ENCODE assay signal across 28 cellular contexts in genomic region chr17:3904486-3904885, GRCh38. TPM values are rescaled to one million over a fixed set of nuclear protein-coding genes. Genes with fewer than 3 reads are reported as not detected.
DNase-seq lines count a peak whose midpoint lies in the region; ATAC-seq, FAIRE-seq and TF ChIP-seq lines count a peak whose summit lies in the region.
"Had no signal": no experiment of that assay in that cellular context is flagged by ENCODE, and none has a peak within 500 bp of the region (broad histone marks: within the 10 kb centered on the region; RNA-seq: fewer than 3 reads in every experiment).

No MANE protein-coding gene starts in this region.

- no peaks in the 10 kb centered on the region for H3K36me3 Mint-ChIP-seq in H9 (ENCODE audit: insufficient read depth in 1 of 3, low read depth in 3 of 3)
- H3K36me3 Mint-ChIP-seq: naive thymus-derived CD8-positive, alpha-beta T cell had no signal

- H3F3A ChIP-seq in MM.1S (ENCODE audit: insufficient read depth, low read length) = no peaks in the 10 kb centered on the region

- H2BK12ac ChIP-seq in H9 (ENCODE audit: insufficient read length, low read depth, low read length) = no peak overlapping the region

- no peak for TF ChIP-seq POLR2A in GM12878 (IDR thresholded peaks at IDR 0.05; ENCODE audit: low read depth, low read length)

- no peak overlapping the region for H2BK120ac ChIP-seq in H9 (ENCODE audit: low read depth, low read length, poor library complexity, severe bottlenecking)

- in situ Hi-C loops in GM12878 (cut with MboI) = no loop called here

- RAD21 ChIA-PET in GM12878 (lab: Charles Lee; ENCODE audit: unreplicated experiment) = interaction anchor here (1.3 to 2.2 kb wide), 3 partner anchors 10 to 166 kb away, joined by 5 to 6 read pairs (median 5); no protein-coding TSS in a partner anchor

- no peak for TF ChIP-seq CTCF in DND-41 (IDR thresholded peaks at IDR 0.05; ENCODE audit: borderline replicate concordance, extremely low read depth, low read length, poor library complexity, severe bottlenecking)
- no peak for TF ChIP-seq CTCF in H9 (conservative IDR thresholded peaks at IDR 0.05)
- no peak for TF ChIP-seq CTCF in GM12878 (IDR thresholded peaks at IDR 0.05 in 2 of 3, conservative IDR thresholded peaks at IDR 0.05 in 1 of 3; ENCODE audit: control insufficient read depth in 2 of 3, extremely low read depth in 1 of 3, insufficient read depth in 1 of 3, low read depth in 3 of 3, low read length in 3 of 3)
- no peak for TF ChIP-seq CTCF in MM.1S (IDR thresholded peaks at IDR 0.05; ENCODE audit: low read length)

- no peak overlapping the region for H4K5ac ChIP-seq in H9 (ENCODE audit: insufficient read length, low read depth, low read length)

- BruUV-seq in GM12878 (replicated peaks; lab: Mats Ljungman, UMichigan) = no TSS peak

- no peak overlapping the region for H3K56ac ChIP-seq in H9 (ENCODE audit: insufficient read length, low read depth, low read length)

- POLR2A ChIA-PET in GM12878 (lab: Charles Lee) = interaction anchor here (1.0 to 1.9 kb wide), 2 partner anchors 9 to 11 kb away, joined by 3 to 5 read pairs; no protein-coding TSS in a partner anchor

- peaks cover 15 to 18% of the 10 kb centered on the region in 2 experiments for H3K4me1 Mint-ChIP-seq in H9

- H4K91ac ChIP-seq in H9 (ENCODE audit: insufficient read length, low read depth, low read length) = no peak overlapping the region

- H3K9me3 ChIP-seq in DND-41 (ENCODE audit: insufficient read depth, low read length, severe bottlenecking) (no peaks in the 10 kb centered on the region), H9 (ENCODE audit: control insufficient read depth, low read depth, low read length) (no peaks in the 10 kb centered on the region), GM12878 (replicated peaks; ENCODE audit: control insufficient read depth, insufficient read depth, low read length) (no peaks in the 10 kb centered on the region), MM.1S (replicated peaks; ENCODE audit: insufficient read depth, low read length) (no peaks in the 10 kb centered on the region)
- H3K9me3 ChIP-seq: left lung, spleen had no signal

- no peaks in the 10 kb centered on the region for H3K9me3 Mint-ChIP-seq in H9
- H3K9me3 Mint-ChIP-seq: naive thymus-derived CD8-positive, alpha-beta T cell had no signal

- no peak for DNase-seq in DND-41
- no peak for DNase-seq in H9
- no peak for DNase-seq in GM12878 (ENCODE audit: low read depth, low spot score)
- peak; percentile 16 for DNase-seq in midbrain (lab: John Stamatoyannopoulos, UW)
- no peak for DNase-seq in NCI-H2029 treated with DMSO at 0.1 percent for 48 hours (lab: John Stamatoyannopoulos, UW)
- DNase-seq in MM.1S = no peak
- DNase-seq: activated CD4-positive, alpha-beta T cell treated with anti-CD3 and anti-CD28 coated beads for 1 hour; activated CD8-positive, alpha-beta T cell treated with anti-CD3 and anti-CD28 coated beads, Interleukin-2, amount 10 ng/mL, durations not matched to agents 7 days and 5 days; activated gamma-delta T cell; brain microvascular endothelial cell; Calu3; effector CD8-positive, alpha-beta T cell; foreskin keratinocyte; left lung; NCI-H1105 treated with DMSO at 0.1 percent for 48 hours; NCI-H2081 treated with DMSO at 0.1 percent for 48 hours; NCI-H446 treated with DMSO at 0.1 percent for 48 hours; PC-9; SIG-M5; spleen; stimulated activated CD4-positive, alpha-beta T cell treated with anti-CD3 and anti-CD28 coated beads, Interleukin-2, amount 100 ng/mL, for 48 hours; stimulated activated naive CD4-positive, alpha-beta T cell treated with Interleukin-2 at 50 U/mL for 16 hours had no signal

- H4K8ac ChIP-seq in H9 (replicated peaks; ENCODE audit: insufficient read length, low read depth, low read length) = no peak overlapping the region

- CTCF ChIA-PET in GM12878 (lab: Yijun Ruan, JAX) = interaction anchor here (0.7 to 1.9 kb wide), 6 partner anchors 10 to 167 kb away, joined by 3 to 7 read pairs (median 4); partner anchors contain the start of gene P2RX1

- no peak overlapping the region for H3T11ph ChIP-seq in H9 (ENCODE audit: low read length)

- H3K4me1 ChIP-seq in DND-41 (ENCODE audit: insufficient read depth, low read length) = peaks cover 12% of the 10 kb centered on the region; the same call in 1 of the 2 replicates
- H3K4me1 ChIP-seq in H9 (ENCODE audit: insufficient read depth, low read length) = no peaks in the 10 kb centered on the region; the same call in 1 of the 2 replicates
- H3K4me1 ChIP-seq in GM12878 (ENCODE audit: control insufficient read depth, insufficient read depth, low read length) = peaks cover 5% of the 10 kb centered on the region
- H3K4me1 ChIP-seq in MM.1S (ENCODE audit: low read length) = no peaks in the 10 kb centered on the region
- H3K4me1 ChIP-seq: foreskin keratinocyte, left lung had no signal

- H3K27me3 ChIP-seq in DND-41 (ENCODE audit: insufficient read depth, low read length, poor library complexity) = no peaks in the 10 kb centered on the region
- no peaks in the 10 kb centered on the region for H3K27me3 ChIP-seq in H9 (ENCODE audit: insufficient read depth, low read length)
- no peaks in the 10 kb centered on the region; a peak in 1 of 4 replicates for H3K27me3 ChIP-seq in GM12878 (replicated peaks in 1 of 2; ENCODE audit: control insufficient read depth in 2 of 2, insufficient read depth in 2 of 2, low read length in 1 of 2)
- no peaks in the 10 kb centered on the region for H3K27me3 ChIP-seq in MM.1S (replicated peaks; ENCODE audit: insufficient read depth, low read length)
- H3K27me3 ChIP-seq: brain microvascular endothelial cell, foreskin keratinocyte, left lung, spleen had no signal

- no peaks in the 10 kb centered on the region for H3K23me2 ChIP-seq in H9 (ENCODE audit: insufficient read length, low read depth, low read length, poor library complexity, severe bottlenecking)

- H2AFZ ChIP-seq in DND-41 (ENCODE audit: low read depth, low read length) (no peak overlapping the region), H9 (ENCODE audit: low read length) (no peak overlapping the region), GM12878 (ENCODE audit: control insufficient read depth, low read depth, low read length) (no peak overlapping the region), MM.1S (ENCODE audit: low read length) (no peak overlapping the region)
- H2AFZ ChIP-seq: PC-9 had no signal

- no peak overlapping the region for H3K4me3 Mint-ChIP-seq in H9
- H3K4me3 Mint-ChIP-seq: activated CD8-positive, alpha-beta T cell treated with anti-CD3 and anti-CD28 coated beads, Interleukin-2, amount 10 ng/mL, durations not matched to agents 7 days and 5 days; CD14-positive monocyte had no signal

- WGBS in H9 (ENCODE audit: extremely low coverage, insufficient read length, low lambda C conversion rate) = no CpG with 5 or more reads among the region's 14 CpGs
- WGBS in GM12878 (ENCODE audit: insufficient coverage, insufficient replicate concordance, low lambda C conversion rate, missing lambda C conversion rate) = 14% methylated on average over 14 of the region's 14 CpGs

- H2BK15ac ChIP-seq in H9 (ENCODE audit: low read depth, low read length) = no peak overlapping the region

- no peaks in the 10 kb centered on the region for H3K79me1 ChIP-seq in H9 (ENCODE audit: insufficient read depth, low read depth, low read length, poor library complexity, severe bottlenecking)

- H3K23ac ChIP-seq in H9 (ENCODE audit: insufficient read length, low read depth, low read length) = no peak overlapping the region

- H3K14ac ChIP-seq in H9 (ENCODE audit: insufficient read depth, low read length) = peak overlapping the region; percentile 57; the same call in 1 of the 2 replicates

- H2BK5ac ChIP-seq in H9 (ENCODE audit: insufficient read length, low read length) = no peak overlapping the region

- intact Hi-C loops in GM12878 (cut with micrococcal nuclease; ENCODE audit: unreplicated experiment) = no loop called here

- H3K9ac ChIP-seq in DND-41 (ENCODE audit: low read depth, low read length) (no peak overlapping the region), H9 (ENCODE audit: extremely low read depth, insufficient read length, low read length) (no peak overlapping the region), GM12878 (ENCODE audit: control insufficient read depth, insufficient read depth, low read length) (no peak overlapping the region), MM.1S (ENCODE audit: low read length) (no peak overlapping the region)

- FAIRE-seq in GM12878 (lab: Jason Lieb, UNC) = no peak
- FAIRE-seq: colon had no signal

- no peak overlapping the region for H3K18ac ChIP-seq in H9 (ENCODE audit: insufficient read length, low read depth, low read length)

- SMC1A ChIA-PET in GM12878 (lab: Charles Lee; ENCODE audit: uncharacterized antibody, unreplicated experiment) = interaction anchor here (1.2 to 1.9 kb wide), 3 partner anchors 10 to 59 kb away, joined by 4 to 7 read pairs (median 4); partner anchors contain the start of gene NCBP3

- TF ChIP-seq EP300 in GM12878 (IDR thresholded peaks at IDR 0.05; ENCODE audit: borderline replicate concordance in 1 of 2, control insufficient read depth in 1 of 2, low read depth in 2 of 2, low read length in 2 of 2) = 0 out of 4 replicates have a peak, but pooled peaks of 1 of the 2 experiments have one; percentile 28

- H3K27ac ChIP-seq in DND-41 (ENCODE audit: low read length) = no peak overlapping the region; the same call in 1 of the 2 replicates
- H3K27ac ChIP-seq in H9 (ENCODE audit: insufficient read length, low read depth, low read length) = no peak overlapping the region
- no peak overlapping the region for H3K27ac ChIP-seq in GM12878 (ENCODE audit: control insufficient read depth, insufficient read depth)
- no peak overlapping the region for H3K27ac ChIP-seq in MM.1S (ENCODE audit: low read length)
- H3K27ac ChIP-seq: brain microvascular endothelial cell, foreskin keratinocyte, left lung, PC-9 had no signal

- H2BK20ac ChIP-seq in H9 (ENCODE audit: low read depth, low read length, poor library complexity, severe bottlenecking) = no peak overlapping the region

- H3K79me2 ChIP-seq in DND-41 (ENCODE audit: insufficient read depth, low read length) = no peaks in the 10 kb centered on the region
- H3K79me2 ChIP-seq in H9 (ENCODE audit: insufficient read depth, low read length) = no peaks in the 10 kb centered on the region
- H3K79me2 ChIP-seq in GM12878 (ENCODE audit: control insufficient read depth, insufficient read depth, low read length) = no peaks in the 10 kb centered on the region
- H3K79me2 ChIP-seq in MM.1S (ENCODE audit: low read length) = peaks cover 3% of the 10 kb centered on the region; the same call in 1 of the 2 replicates

- H4K20me1 ChIP-seq in DND-41 (ENCODE audit: insufficient read depth, low read length) (no peaks in the 10 kb centered on the region), H9 (ENCODE audit: control insufficient read depth, insufficient read depth, insufficient read length) (no peaks in the 10 kb centered on the region), GM12878 (ENCODE audit: control insufficient read depth, insufficient read depth) (no peaks in the 10 kb centered on the region), MM.1S (ENCODE audit: insufficient read depth, low read length) (no peaks in the 10 kb centered on the region)

- no peaks in the 10 kb centered on the region for H3K9me2 ChIP-seq in MM.1S (replicated peaks; ENCODE audit: insufficient read depth, low read length)

- no peak overlapping the region for H3K4ac ChIP-seq in H9 (ENCODE audit: low read depth, low read length)

- H3K4me2 ChIP-seq in DND-41 (ENCODE audit: insufficient read depth, low read length) = no peak overlapping the region
- no peak overlapping the region for H3K4me2 ChIP-seq in H9 (ENCODE audit: insufficient read depth, insufficient read length, low read length)
- no peak overlapping the region for H3K4me2 ChIP-seq in GM12878 (ENCODE audit: control insufficient read depth, insufficient read depth)
- H3K4me2 ChIP-seq in MM.1S (ENCODE audit: low read depth, low read length) = no peak overlapping the region
- H3K4me2 ChIP-seq: PC-9 had no signal

- H2AK5ac ChIP-seq in H9 (ENCODE audit: insufficient read length, low read length) = no peak overlapping the region

- H3K27ac Mint-ChIP-seq in H9 = no peak overlapping the region
- H3K27ac Mint-ChIP-seq: activated CD8-positive, alpha-beta T cell treated with anti-CD3 and anti-CD28 coated beads, Interleukin-2, amount 10 ng/mL, durations not matched to agents 7 days and 5 days had no signal

- TF ChIP-seq RAD21 in GM12878 (IDR thresholded peaks at IDR 0.05; ENCODE audit: insufficient read depth, low read depth, low read length) = no peak

- H3K4me3 ChIP-seq in DND-41 (ENCODE audit: low read depth in 1 of 2, low read length in 2 of 2) (no peak overlapping the region), GM12878 (no peak overlapping the region), MM.1S (ENCODE audit: low read length) (no peak overlapping the region)
- H3K4me3 ChIP-seq: left lung, PC-9 had no signal

- ATAC-seq in DND-41 (ENCODE audit: insufficient read depth, low read depth) = peak; percentile 49
- peak; percentile 62 for ATAC-seq in GM12878
- no peak for ATAC-seq in GM18498 (IDR thresholded peaks at IDR 0.05; ENCODE audit: unreplicated experiment)
- ATAC-seq in HG03520 (IDR thresholded peaks at IDR 0.05; ENCODE audit: unreplicated experiment) = no peak
- ATAC-seq: activated CD8-positive, alpha-beta T cell treated with anti-CD3 and anti-CD28 coated beads, Interleukin-2, amount 10 ng/mL, durations not matched to agents 7 days and 5 days; foreskin keratinocyte; left lung had no signal

- H3K36me3 ChIP-seq in DND-41 (ENCODE audit: insufficient read depth, low read length) (no peaks in the 10 kb centered on the region), GM12878 (ENCODE audit: control insufficient read depth in 2 of 2, insufficient read depth in 2 of 2, low read length in 1 of 2) (no peaks in the 10 kb centered on the region), MM.1S (replicated peaks; ENCODE audit: insufficient read depth, low read length) (no peaks in the 10 kb centered on the region)
- H3K36me3 ChIP-seq: brain microvascular endothelial cell, left lung had no signal

- H3K27me3 Mint-ChIP-seq in H9 (ENCODE audit: low read depth) = peaks cover 2% of the 10 kb centered on the region; the same call in 1 of the 2 replicates
- H3K27me3 Mint-ChIP-seq: naive thymus-derived CD8-positive, alpha-beta T cell had no signal

RNA-seq across cellular contexts. Expression of gene CAMKK1, which starts 11.6 kb away (rescaled TPM):
- 6.4 and 6.7 TPM in 2 replicates for total RNA-seq in H9 (2021)
- total RNA-seq in GM12878 (2013; cell fraction: nucleolus; rRNA removed) = 8.9 and 10.3 TPM in 2 replicates
- total RNA-seq in GM12878 (2014; rRNA removed) = 0.27 and 0.62 TPM in 2 replicates
- total RNA-seq in GM12878 (2014; rRNA removed; fragmentation: Illumina TruSeq; extraction: Trizol) = 0.23 and 0.27 TPM in 2 replicates
- 0.49 and 0.58 TPM in 2 replicates for total RNA-seq in GM12878 (2021)
- polyA plus RNA-seq in GM12878 (2011; ENCODE audit: low read depth) = 0.87 TPM
- polyA plus RNA-seq in GM12878 (2011; rRNA removed) = 0.76 and 0.84 TPM in 2 replicates
- polyA plus RNA-seq in GM12878 (2011; cell fraction: cytosol; rRNA removed) = 1.3 and 1.4 TPM in 2 replicates
- polyA plus RNA-seq in GM12878 (2011; cell fraction: nucleus; rRNA removed) = 3.5 and 4.7 TPM in 2 replicates
- 1.7 and 2.0 TPM in 2 replicates for polyA plus RNA-seq in GM12878 (2012)
- 0.17 and 0.34 TPM in 2 replicates for polyA plus RNA-seq in GM12878 (2014; fragmentation: Illumina TruSeq; extraction: Trizol)
- under 1 TPM; 0.06 to 0.09 TPM for polyA plus RNA-seq in GM12878 (2014; fragmentation: Nextera tagmentation; extraction: Ambion mirVana)
- 0.36 and 0.41 TPM in 2 replicates for polyA plus RNA-seq in GM12878 (2014; rRNA removed)
- polyA plus RNA-seq in GM12878 (2016; fragmentation: Nextera tagmentation; extraction: Ambion mirVana) = under 1 TPM; 0.12 to 0.63 TPM
- 0.80 and 2.4 TPM in 2 replicates for polyA minus RNA-seq in GM12878 (2011; rRNA and poly(A)+ RNA removed)
- polyA minus RNA-seq in GM12878 (2011; cell fraction: cytosol; rRNA and poly(A)+ RNA removed) = 0.40 and 0.94 TPM in 2 replicates
- 0.73 and 1.4 TPM in 2 replicates for polyA minus RNA-seq in GM12878 (2011; cell fraction: nucleus; rRNA and poly(A)+ RNA removed)

RNA-seq across cellular contexts. Expression of gene P2RX1, which starts 11.8 kb away (rescaled TPM):
- total RNA-seq in H9 (2021) (0.09 TPM in 1 of 2 replicates, not detected in the other), GM12878 (2014; rRNA removed) (5.5 and 5.9 TPM in 2 replicates), GM12878 (2014; rRNA removed; fragmentation: Illumina TruSeq; extraction: Trizol) (2.7 and 3.1 TPM in 2 replicates), GM12878 (2021) (5.0 and 5.1 TPM in 2 replicates)
- total RNA-seq in GM12878 (2013; cell fraction: nucleolus; rRNA removed) = 6.9 and 8.0 TPM in 2 replicates
- polyA plus RNA-seq in GM12878 (2011; ENCODE audit: low read depth) = 1.5 TPM
- polyA plus RNA-seq in GM12878 (2011; rRNA removed) (0.12 and 0.19 TPM in 2 replicates), GM12878 (2014; fragmentation: Illumina TruSeq; extraction: Trizol) (2.4 and 3.2 TPM in 2 replicates), GM12878 (2014; fragmentation: Nextera tagmentation; extraction: Ambion mirVana) (under 1 TPM; 0.16 to 0.22 TPM), GM12878 (2014; rRNA removed) (5.6 and 6.2 TPM in 2 replicates), GM12878 (2016; fragmentation: Nextera tagmentation; extraction: Ambion mirVana) (1 to 10 TPM; 3.6 to 4.3 TPM)
- 0.10 and 0.25 TPM in 2 replicates for polyA plus RNA-seq in GM12878 (2011; cell fraction: cytosol; rRNA removed)
- polyA plus RNA-seq in GM12878 (2011; cell fraction: nucleus; rRNA removed) = 0.80 and 1.5 TPM in 2 replicates
- polyA plus RNA-seq in GM12878 (2012) = 3.1 and 4.9 TPM in 2 replicates
- polyA minus RNA-seq in GM12878 (2011; rRNA and poly(A)+ RNA removed) = 0.22 TPM in 1 of 2 replicates, not detected in the other
- polyA minus RNA-seq in GM12878 (2011; cell fraction: cytosol; rRNA and poly(A)+ RNA removed) = not detected in 2 replicates
- 0.29 and 0.36 TPM in 2 replicates for polyA minus RNA-seq in GM12878 (2011; cell fraction: nucleus; rRNA and poly(A)+ RNA removed)
- total RNA-seq: Calu3, foreskin keratinocyte, osteoblast, PC-9 had no signal
- polyA plus RNA-seq: foreskin keratinocyte; naive thymus-derived CD8-positive, alpha-beta T cell had no signal

RNA-seq across cellular contexts. Expression of gene NCBP3, which starts 58.4 kb away (rescaled TPM):
- total RNA-seq in H9 (2021) = 43.0 and 45.7 TPM in 2 replicates
- 71.8 and 76.9 TPM in 2 replicates for total RNA-seq in GM12878 (2013; cell fraction: nucleolus; rRNA removed)
- 17.9 and 18.0 TPM in 2 replicates for total RNA-seq in GM12878 (2014; rRNA removed)
- 20.1 and 23.3 TPM in 2 replicates for total RNA-seq in GM12878 (2014; rRNA removed; fragmentation: Illumina TruSeq; extraction: Trizol)
- 22.3 and 27.2 TPM in 2 replicates for total RNA-seq in GM12878 (2021)
- 6.9 TPM for polyA plus RNA-seq in GM12878 (2011; ENCODE audit: low read depth)
- polyA plus RNA-seq in GM12878 (2011; rRNA removed) = 28.4 and 37.8 TPM in 2 replicates
- polyA plus RNA-seq in GM12878 (2011; cell fraction: cytosol; rRNA removed) = 11.4 and 18.0 TPM in 2 replicates
- 33.1 and 37.2 TPM in 2 replicates for polyA plus RNA-seq in GM12878 (2011; cell fraction: nucleus; rRNA removed)
- 16.7 and 18.0 TPM in 2 replicates for polyA plus RNA-seq in GM12878 (2012)
- 23.8 and 32.0 TPM in 2 replicates for polyA plus RNA-seq in GM12878 (2014; fragmentation: Illumina TruSeq; extraction: Trizol)
- polyA plus RNA-seq in GM12878 (2014; fragmentation: Nextera tagmentation; extraction: Ambion mirVana) = 1 to 10 TPM; 5.2 to 8.4 TPM
- 22.2 and 24.0 TPM in 2 replicates for polyA plus RNA-seq in GM12878 (2014; rRNA removed)
- 10 to 100 TPM; 20.0 to 23.0 TPM for polyA plus RNA-seq in GM12878 (2016; fragmentation: Nextera tagmentation; extraction: Ambion mirVana)
- polyA minus RNA-seq in GM12878 (2011; rRNA and poly(A)+ RNA removed) = 9.9 and 16.9 TPM in 2 replicates
- polyA minus RNA-seq in GM12878 (2011; cell fraction: cytosol; rRNA and poly(A)+ RNA removed) = 5.8 and 6.5 TPM in 2 replicates
- polyA minus RNA-seq in GM12878 (2011; cell fraction: nucleus; rRNA and poly(A)+ RNA removed) = 7.5 and 16.6 TPM in 2 replicates

RNA-seq across cellular contexts. Expression of gene ATP2A3, which starts 59.8 kb away (rescaled TPM):
- total RNA-seq in H9 (2021) (13.3 and 14.6 TPM in 2 replicates), GM12878 (2014; rRNA removed) (42.3 and 48.7 TPM in 2 replicates), GM12878 (2014; rRNA removed; fragmentation: Illumina TruSeq; extraction: Trizol) (15.7 and 20.1 TPM in 2 replicates), GM12878 (2021) (91.7 and 99.2 TPM in 2 replicates)
- 101 and 113 TPM in 2 replicates for total RNA-seq in GM12878 (2013; cell fraction: nucleolus; rRNA removed)
- polyA plus RNA-seq in GM12878 (2011; ENCODE audit: low read depth) = 24.6 TPM
- polyA plus RNA-seq in GM12878 (2011; rRNA removed) (11.9 and 27.0 TPM in 2 replicates), GM12878 (2014; fragmentation: Illumina TruSeq; extraction: Trizol) (11.6 and 26.5 TPM in 2 replicates), GM12878 (2014; fragmentation: Nextera tagmentation; extraction: Ambion mirVana) (1 to 10 TPM; 1.0 to 3.0 TPM), GM12878 (2014; rRNA removed) (66.4 and 78.9 TPM in 2 replicates), GM12878 (2016; fragmentation: Nextera tagmentation; extraction: Ambion mirVana) (10 to 100 TPM; 61.1 to 62.8 TPM)
- polyA plus RNA-seq in GM12878 (2011; cell fraction: cytosol; rRNA removed) = 33.7 and 42.7 TPM in 2 replicates
- 110 and 156 TPM in 2 replicates for polyA plus RNA-seq in GM12878 (2011; cell fraction: nucleus; rRNA removed)
- polyA plus RNA-seq in GM12878 (2012) = 53.3 and 60.4 TPM in 2 replicates
- polyA minus RNA-seq in GM12878 (2011; rRNA and poly(A)+ RNA removed) = 33.0 and 50.5 TPM in 2 replicates
- polyA minus RNA-seq in GM12878 (2011; cell fraction: cytosol; rRNA and poly(A)+ RNA removed) = 22.2 and 24.8 TPM in 2 replicates
- 32.2 and 63.0 TPM in 2 replicates for polyA minus RNA-seq in GM12878 (2011; cell fraction: nucleus; rRNA and poly(A)+ RNA removed)

Comparison
In these comparisons a context has a peak if more than half of its experiments do, and no peak if none do; other contexts are left out.
1. ATAC-seq: peak in DND-41 (single experiment) and GM12878 (single experiment); none in GM18498 (single experiment) and HG03520 (single experiment).